ENCODE assay signal across 23 cellular contexts in the genomic region with DNA sequence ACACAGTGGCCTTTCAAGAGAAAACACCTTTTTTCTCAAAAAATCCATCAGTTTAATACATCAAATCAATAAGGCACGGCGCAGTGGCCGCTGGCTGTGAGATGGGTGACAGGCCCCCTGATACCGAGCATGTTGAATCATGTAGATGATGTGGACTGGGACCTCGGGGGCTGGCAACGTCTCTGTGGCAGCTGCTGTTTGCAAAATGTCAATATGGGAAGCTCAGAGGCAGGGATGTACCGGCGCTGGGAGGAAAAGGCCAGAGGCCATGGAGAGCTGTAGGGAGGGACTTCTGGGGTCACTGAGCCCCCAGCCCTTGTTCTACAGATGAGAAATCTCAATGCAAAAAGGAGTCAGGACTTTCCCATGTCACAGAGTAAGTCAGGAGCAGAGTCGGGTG.
"Had no signal": no experiment of that assay in that cellular context is flagged by ENCODE, and none has a peak within 500 bp of the region (broad histone marks: within the 10 kb centered on the region; RNA-seq: fewer than 3 reads in every experiment).

No MANE protein-coding gene starts in this region.

- H3K9me3 ChIP-seq: right atrium auricular region, thyroid gland had no signal

- H3K9ac ChIP-seq: parathyroid adenoma had no signal

- H3K4me1 ChIP-seq: esophagus squamous epithelium, parathyroid adenoma, right atrium auricular region, sigmoid colon, stomach, thyroid gland had no signal

- DNase-seq: cortex of kidney; effector memory CD8-positive, alpha-beta T cell; erythroblast; esophagus squamous epithelium; foreskin melanocyte; hypothalamus; immature natural killer cell; islet precursor cell; kidney glomerular epithelial cell; left colon; left ventricle myocardium superior; natural killer cell; sigmoid colon; stimulated activated CD4-positive, alpha-beta T cell treated with anti-CD3 and anti-CD28 coated beads, Interleukin-2, amount 100 ng/mL, for 24 hours; stimulated activated CD4-positive, alpha-beta T cell treated with anti-CD3 and anti-CD28 coated beads, Interleukin-4, amount 100 ng/mL, for 24 hours; stimulated activated naive CD4-positive, alpha-beta T cell treated with Interleukin-2 at 50 U/mL for 16 hours; stomach; thyroid gland; trophoblast cell had no signal

- ATAC-seq: effector memory CD8-positive, alpha-beta T cell; left colon; left ventricle myocardium superior; natural killer cell; stimulated activated effector memory CD8-positive, alpha-beta T cell treated with anti-CD3 and anti-CD28 coated beads, Interleukin-12 subunit alpha, Interleukin-12 subunit beta, amount 100 ng/mL, for 72 hours had no signal

- H3K27me3 ChIP-seq: right atrium auricular region, thyroid gland had no signal

- H2AFZ ChIP-seq: parathyroid adenoma had no signal

- H3K36me3 ChIP-seq: esophagus squamous epithelium, right atrium auricular region, sigmoid colon, stomach, thyroid gland had no signal

- H3K27ac ChIP-seq: esophagus squamous epithelium, parathyroid adenoma, right atrium auricular region, sigmoid colon, stomach, thyroid gland had no signal

- H3K4me3 ChIP-seq: esophagus squamous epithelium, lung, right atrium auricular region, sigmoid colon, stomach, thyroid gland had no signal
